In genomic region chr2:53568463-53568862, GRCh38 we compare ENCODE assay signal across 13 cellular contexts.
DNase-seq lines count a peak whose midpoint lies in the region; ATAC-seq and TF ChIP-seq lines count a peak whose summit lies in the region.
"Had no signal": no experiment of that assay in that cellular context is flagged by ENCODE, and none has a peak within 500 bp of the region (broad histone marks: within the 10 kb centered on the region; RNA-seq: fewer than 3 reads in every experiment).

No MANE protein-coding gene starts in this region.

- peaks cover 5% of the 10 kb centered on the region for H3K4me1 Mint-ChIP-seq in activated naive CD8-positive, alpha-beta T cell treated with anti-CD3 and anti-CD28 coated beads for 36 hours
- H3K4me1 Mint-ChIP-seq: activated CD4-positive, alpha-beta T cell treated with anti-CD3 and anti-CD28 coated beads, Interleukin-2, amount 10 ng/mL, durations not matched to agents 24 days and 14 days had no signal

- POLR2A ChIA-PET in AG04450 (lab: Yijun Ruan, JAX) (no interaction called here), PC-9 (lab: Charles Lee; ENCODE audit: unreplicated experiment) (interaction anchor here (0.6 kb wide), 1 partner anchor 122 kb away, joined by 14 read pairs; no protein-coding TSS in a partner anchor)

- CTCF ChIA-PET in AG04450 (lab: Charles Lee): no interaction called here
- CTCF ChIA-PET in PC-9 (lab: Charles Lee): no interaction called here

- TF ChIP-seq CTCF in AG04450 (IDR thresholded peaks at IDR 0.05; ENCODE audit: low read depth, low read length) (no peak), PC-9 (conservative IDR thresholded peaks at IDR 0.05) (no peak), fibroblast of villous mesenchyme (IDR thresholded peaks at IDR 0.05; ENCODE audit: insufficient read depth, low read depth, low read length) (no peak)

- H3K9me3 ChIP-seq in AG04450 (ENCODE audit: control insufficient read depth, insufficient read depth, low read length) (no peaks in the 10 kb centered on the region), PC-9 (ENCODE audit: insufficient read depth, low read depth) (0 out of 2 replicates have a peak, but pooled peaks cover 4% of the 10 kb centered on the region)
- H3K9me3 ChIP-seq: pancreas had no signal

- H3K9me2 ChIP-seq in PC-9 (ENCODE audit: insufficient read depth): no peaks in the 10 kb centered on the region

- peak overlapping the region; percentile 4; the same call in 1 of the 2 replicates for H3K4me3 ChIP-seq in AG04450 (ENCODE audit: low read depth, low read length)
- no peak overlapping the region for H3K4me3 ChIP-seq in PC-9
- no peak overlapping the region for H3K4me3 ChIP-seq in fibroblast of villous mesenchyme (ENCODE audit: low read depth, low read length)
- H3K4me3 ChIP-seq: pancreas had no signal

- H2AFZ ChIP-seq in PC-9: peak overlapping the region; percentile 29; the same call in 1 of the 2 replicates

- H3K79me2 ChIP-seq in PC-9 (ENCODE audit: low read depth): no peaks in the 10 kb centered on the region

- H3K27me3 ChIP-seq in AG04450 (ENCODE audit: control insufficient read depth, insufficient read depth, low read length) (no peaks in the 10 kb centered on the region), PC-9 (ENCODE audit: insufficient read depth, low read depth) (no peaks in the 10 kb centered on the region)
- H3K27me3 ChIP-seq: pancreas had no signal

- no peaks in the 10 kb centered on the region for H3K4me1 ChIP-seq in PC-9 (replicated peaks; ENCODE audit: insufficient read depth)
- H3K4me1 ChIP-seq: pancreas had no signal

- peak overlapping the region; percentile 16; the same call in 1 of the 2 replicates for H3K4me2 ChIP-seq in PC-9

- H3K27ac Mint-ChIP-seq in activated naive CD8-positive, alpha-beta T cell treated with anti-CD3 and anti-CD28 coated beads for 36 hours: no peak overlapping the region
- H3K27ac Mint-ChIP-seq: activated CD4-positive, alpha-beta T cell treated with anti-CD3 and anti-CD28 coated beads, Interleukin-2, amount 10 ng/mL, durations not matched to agents 24 days and 14 days; activated T-helper 2 cell treated with anti-CD3 and anti-CD28 coated beads, Interferon-gamma antibody, Interleukin-2, Interleukin-4, amounts not matched to agents 10 μg/mL and 5 μg/mL and 100 μg/mL, durations not matched to agents 14 hours and 24 hours and 36 hours; memory B cell had no signal

- no peaks in the 10 kb centered on the region for H3K9me3 Mint-ChIP-seq in activated naive CD8-positive, alpha-beta T cell treated with anti-CD3 and anti-CD28 coated beads for 36 hours
- H3K9me3 Mint-ChIP-seq: activated CD4-positive, alpha-beta T cell treated with anti-CD3 and anti-CD28 coated beads, Interleukin-2, amount 10 ng/mL, durations not matched to agents 24 days and 14 days; activated T-helper 2 cell treated with anti-CD3 and anti-CD28 coated beads, Interferon-gamma antibody, Interleukin-2, Interleukin-4, amounts not matched to agents 10 μg/mL and 5 μg/mL and 100 μg/mL, durations not matched to agents 14 hours and 24 hours and 36 hours; memory B cell had no signal

- H3K27ac ChIP-seq in AG04450 (ENCODE audit: low read depth, low read length) (no peak overlapping the region), PC-9 (no peak overlapping the region)
- H3K27ac ChIP-seq: pancreas had no signal

- BruUV-seq in PC-9 (replicated peaks; lab: Mats Ljungman, UMichigan): no TSS peak

- ATAC-seq in HG02885 (IDR thresholded peaks at IDR 0.05; ENCODE audit: poor library complexity, unreplicated experiment) (peak; percentile 70), HG03097 (IDR thresholded peaks at IDR 0.05; ENCODE audit: low FRiP score, unreplicated experiment) (no peak)
- ATAC-seq: pancreas had no signal

- no peaks in the 10 kb centered on the region for H3K36me3 Mint-ChIP-seq in activated naive CD8-positive, alpha-beta T cell treated with anti-CD3 and anti-CD28 coated beads for 36 hours
- H3K36me3 Mint-ChIP-seq: memory B cell had no signal

- no peaks in the 10 kb centered on the region for H3F3A ChIP-seq in PC-9 (ENCODE audit: insufficient read depth, low read depth)

- H4K20me1 ChIP-seq in PC-9 (ENCODE audit: insufficient read depth): no peaks in the 10 kb centered on the region

- H3K27me3 Mint-ChIP-seq in activated naive CD8-positive, alpha-beta T cell treated with anti-CD3 and anti-CD28 coated beads for 36 hours: peaks cover 6% of the 10 kb centered on the region
- H3K27me3 Mint-ChIP-seq: activated CD4-positive, alpha-beta T cell treated with anti-CD3 and anti-CD28 coated beads, Interleukin-2, amount 10 ng/mL, durations not matched to agents 24 days and 14 days; memory B cell had no signal

- no peak for DNase-seq in AG04450 (ENCODE audit: low read depth, low spot score)
- DNase-seq in PC-9: no peak
- DNase-seq in fibroblast of villous mesenchyme (ENCODE audit: low read depth): peak; percentile 14
- no peak for DNase-seq in activated naive CD8-positive, alpha-beta T cell treated with anti-CD3 and anti-CD28 coated beads for 36 hours
- DNase-seq in medulla oblongata (ENCODE audit: extremely low spot score): no peak
- DNase-seq in D341Med (ENCODE audit: low spot score): no peak
- DNase-seq: activated CD4-positive, alpha-beta T cell treated with anti-CD3 and anti-CD28 coated beads, Interleukin-2, amount 10 ng/mL, durations not matched to agents 24 days and 14 days; pancreas; stimulated activated CD4-positive, alpha-beta T cell treated with anti-CD3 and anti-CD28 coated beads, Interleukin-2, amount 100 ng/mL, for 24 hours had no signal

- no peak overlapping the region for H3K4me3 Mint-ChIP-seq in activated naive CD8-positive, alpha-beta T cell treated with anti-CD3 and anti-CD28 coated beads for 36 hours
- H3K4me3 Mint-ChIP-seq: activated CD4-positive, alpha-beta T cell treated with anti-CD3 and anti-CD28 coated beads, Interleukin-2, amount 10 ng/mL, durations not matched to agents 24 days and 14 days; memory B cell had no signal

- H3K36me3 ChIP-seq in PC-9 (ENCODE audit: low read depth): no peaks in the 10 kb centered on the region
- H3K36me3 ChIP-seq: pancreas had no signal

- intact Hi-C loops in PC-9 (cut with micrococcal nuclease; ENCODE audit: unreplicated experiment): no loop called here
